Comparison of ENCODE assay signal across 8 cellular contexts in the genomic region with DNA sequence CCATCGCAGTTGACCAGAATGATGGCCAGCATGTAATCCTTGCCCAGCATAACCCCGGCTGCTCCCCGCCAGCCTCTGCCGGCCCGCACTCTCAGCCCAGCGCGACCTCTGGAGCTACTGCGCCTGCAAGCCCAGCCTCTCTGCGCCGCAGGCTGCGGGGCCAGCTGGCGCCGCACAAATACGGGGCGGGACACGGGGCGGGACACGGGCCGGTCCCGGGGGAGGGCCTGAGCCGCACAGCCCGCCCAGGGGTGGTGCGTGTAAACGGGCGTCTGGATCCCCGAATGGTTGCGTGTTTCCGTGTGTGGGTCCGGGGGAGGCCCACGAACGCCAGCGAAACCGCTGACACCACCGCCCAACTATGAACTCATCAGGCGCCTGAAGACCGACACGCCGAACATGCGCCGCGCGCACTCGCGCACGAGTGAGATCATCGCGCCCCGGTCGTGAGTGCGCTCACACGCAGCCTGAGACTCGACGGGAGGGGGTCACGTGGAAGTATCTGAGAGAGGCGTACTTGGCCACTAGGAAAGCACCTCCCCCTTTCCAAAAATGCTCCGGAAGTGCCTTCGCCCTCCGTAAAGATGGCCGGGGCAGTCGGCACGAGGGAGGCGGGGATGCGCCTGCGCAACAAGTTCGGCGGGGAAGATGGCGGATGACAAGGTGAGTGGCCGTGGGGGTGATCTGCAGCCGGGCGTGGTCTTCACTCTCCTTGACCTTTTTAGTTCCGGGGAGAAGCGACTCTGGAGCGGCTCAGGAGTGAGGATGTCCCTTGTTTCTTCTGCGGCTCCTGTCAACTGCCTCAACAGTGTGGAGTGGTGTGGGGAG. TPM values are rescaled to one million over a fixed set of nuclear protein-coding genes. Genes with fewer than 3 reads are reported as not detected.
DNase-seq lines count a peak whose midpoint lies in the region; ATAC-seq and TF ChIP-seq lines count a peak whose summit lies in the region.

Gene APBB3, minus strand, starts transcription at position 403 of the 828 bp plus-strand sequence. Its CDS starts 353 bp downstream, at position 50.
Gene SLC35A4, plus strand, starts transcription at position 633 of the 828 bp plus-strand sequence. CDS start 2,342 bp downstream, outside the sequence.

- intact Hi-C loops in Panc1 (cut with micrococcal nuclease; ENCODE audit: unreplicated experiment), result loop anchor here (5.0 kb wide), 1 partner anchor 73 kb away; the partner anchor contains the start of gene TMCO6

- peak within 1 kb of the TSS; percentile 99 for H3K27ac ChIP-seq in Panc1 (ENCODE audit: low read length)
- peak within 1 kb of the TSS; percentile 92 to 94 for H3K27ac ChIP-seq in esophagus (ENCODE audit: low read depth in 2 of 2, low read length in 1 of 2)

- no TSS peak for BruUV-seq in Panc1 (replicated peaks; lab: Mats Ljungman, UMichigan)

- peak; percentile 81 for DNase-seq in DMS153 (lab: John Stamatoyannopoulos, UW)
- peak; percentile 56 for DNase-seq in KG1 (lab: John Stamatoyannopoulos, UW)
- peak; percentile 94 for DNase-seq in Panc1 (ENCODE audit: low read depth, low spot score)
- DNase-seq in activated T-cell treated with anti-CD3 and anti-CD28 coated beads, Interleukin-2, amount 50 U/mL, for 4 hours, result peak; percentile 93
- peak; percentile 90 for DNase-seq in stimulated activated CD8-positive, alpha-beta memory T cell treated with anti-CD3 and anti-CD28 coated beads, Interleukin-7, amount 100 ng/mL, for 1 hour (ENCODE audit: low read depth in 2 of 2)

- H3K4me1 ChIP-seq in Panc1 (ENCODE audit: control insufficient read depth, insufficient read depth, low read length), result peaks cover 22% of the 10 kb centered on the region
- peaks cover 4 to 20% of the 10 kb centered on the region in 2 donors for H3K4me1 ChIP-seq in esophagus (ENCODE audit: control insufficient read depth in 2 of 2, insufficient read depth in 2 of 2, low read length in 1 of 2)
- H3K4me1 ChIP-seq in mucosa of stomach (ENCODE audit: control insufficient read depth, insufficient read depth, low read length), result peaks cover 21% of the 10 kb centered on the region

- peaks cover 9% of the 10 kb centered on the region for H3K36me3 ChIP-seq in Panc1 (ENCODE audit: control insufficient read depth, insufficient read depth, low read length)
- H3K36me3 ChIP-seq in esophagus (ENCODE audit: control insufficient read depth in 2 of 2, insufficient read depth in 2 of 2, low read length in 1 of 2), result peaks cover 22 to 33% of the 10 kb centered on the region in 2 donors
- H3K36me3 ChIP-seq in mucosa of stomach (ENCODE audit: control insufficient read depth, insufficient read depth, low read length), result no peaks in the 10 kb centered on the region

- CTCF ChIA-PET in Panc1 (lab: Charles Lee), result interaction anchor here (0.6 kb wide), 3 partner anchors 10 to 146 kb away, joined by 3 to 5 read pairs (median 3); no protein-coding TSS in a partner anchor

- H3K9me3 Mint-ChIP-seq in activated T-cell treated with anti-CD3 and anti-CD28 coated beads, Interleukin-2, amount 50 U/mL, for 4 hours, result no peaks in the 10 kb centered on the region

- peaks cover 25% of the 10 kb centered on the region for H3K36me3 Mint-ChIP-seq in activated T-cell treated with anti-CD3 and anti-CD28 coated beads, Interleukin-2, amount 50 U/mL, for 4 hours (ENCODE audit: insufficient read depth)

- no peaks in the 10 kb centered on the region for H3K27me3 ChIP-seq in Panc1 (ENCODE audit: control insufficient read depth, insufficient read depth, low read length)
- no peaks in the 10 kb centered on the region for H3K27me3 ChIP-seq in esophagus (ENCODE audit: control insufficient read depth in 1 of 2, insufficient read depth in 2 of 2, low read length in 2 of 2)
- H3K27me3 ChIP-seq in mucosa of stomach (ENCODE audit: control insufficient read depth, insufficient read depth, low read length), result no peaks in the 10 kb centered on the region

- H3K4me3 ChIP-seq in Panc1 (ENCODE audit: low read depth in 2 of 2, low read length in 2 of 2), result peak within 1 kb of the TSS; percentile 89 to 98
- peak within 1 kb of the TSS; percentile 73 to 78 for H3K4me3 ChIP-seq in esophagus (ENCODE audit: low read depth in 1 of 2, low read length in 2 of 2)
- H3K4me3 ChIP-seq in mucosa of stomach (ENCODE audit: low read length), result peak within 1 kb of the TSS; percentile 28

- H3K9ac ChIP-seq in mucosa of stomach (ENCODE audit: low read length), result peak within 1 kb of the TSS; percentile 69

- in situ Hi-C loops in Panc1 (cut with HindIII; ENCODE audit: low pct_unique_long_range_greater_than_20kb, low sequenced_read_pairs), result no loop called here

- POLR2A ChIA-PET in Panc1 (lab: Charles Lee), result interaction anchor here (0.6 kb wide), 3 partner anchors 11 to 157 kb away, joined by 4 to 5 read pairs (median 4); no protein-coding TSS in a partner anchor

- peaks cover 52% of the 10 kb centered on the region for H3K4me1 Mint-ChIP-seq in activated T-cell treated with anti-CD3 and anti-CD28 coated beads, Interleukin-2, amount 50 U/mL, for 4 hours (ENCODE audit: low read depth)

- ATAC-seq in GM21619 (IDR thresholded peaks at IDR 0.05; ENCODE audit: unreplicated experiment) (peak; percentile 86), Panc1 (peak; percentile 94)
- ATAC-seq in activated T-cell treated with anti-CD3 and anti-CD28 coated beads, Interleukin-2, amount 50 U/mL, for 4 hours, result peak; percentile 88 to 90

- WGBS in esophagus, 2 donors, result 0 to 1% methylated on average over 74 of the region's 74 CpGs

- no peaks in the 10 kb centered on the region for H3K9me3 ChIP-seq in Panc1 (ENCODE audit: control insufficient read depth, insufficient read depth, low read depth, low read length)
- H3K9me3 ChIP-seq in esophagus (ENCODE audit: control insufficient read depth in 2 of 2, insufficient read depth in 1 of 2, low read depth in 1 of 2, low read length in 1 of 2), result no peaks in the 10 kb centered on the region
- no peaks in the 10 kb centered on the region for H3K9me3 ChIP-seq in mucosa of stomach (ENCODE audit: control insufficient read depth, low read length)

- no peaks in the 10 kb centered on the region for H3K27me3 Mint-ChIP-seq in activated T-cell treated with anti-CD3 and anti-CD28 coated beads, Interleukin-2, amount 50 U/mL, for 4 hours (ENCODE audit: low read depth)

- peak within 1 kb of the TSS; percentile 97 for H3K4me3 Mint-ChIP-seq in activated T-cell treated with anti-CD3 and anti-CD28 coated beads, Interleukin-2, amount 50 U/mL, for 4 hours

- no peak for TF ChIP-seq CTCF in Panc1 (IDR thresholded peaks at IDR 0.05)

RNA-seq across cellular contexts. Expression of gene APBB3, which starts in this region (rescaled TPM):
- 28.6 TPM for total RNA-seq in Panc1 (2021; ENCODE audit: unreplicated experiment)
- polyA plus RNA-seq in Panc1 (2012; ENCODE audit: insufficient read length), result 23.2 TPM
- total RNA-seq in activated T-cell treated with anti-CD3 and anti-CD28 coated beads, Interleukin-2, amount 50 U/mL, for 4 hours, result 10 to 100 TPM in 1 of 3 donors, 1 to 10 TPM in 2; 8.0 to 10.4 (median 9.2) TPM
- 10 to 100 TPM; 10.9 to 20.7 TPM for polyA plus RNA-seq in esophagus

RNA-seq across cellular contexts. Expression of gene SLC35A4, which starts in this region (rescaled TPM):
- total RNA-seq in Panc1 (2021; ENCODE audit: unreplicated experiment), result 96.7 TPM
- 96.7 TPM for polyA plus RNA-seq in Panc1 (2012; ENCODE audit: insufficient read length)
- total RNA-seq in activated T-cell treated with anti-CD3 and anti-CD28 coated beads, Interleukin-2, amount 50 U/mL, for 4 hours, result 100 to 1,000 TPM; 149 to 163 (median 155) TPM
- 10 to 100 TPM; 26.2 to 42.3 TPM for polyA plus RNA-seq in esophagus

Comparison
In these comparisons a context has a peak if more than half of its experiments do, and no peak if none do; other contexts are left out.
1. Peak in every context shown above with its lines: DNase-seq, ATAC-seq, H3K4me3 ChIP-seq and H3K27ac ChIP-seq.
2. H3K4me3 ChIP-seq: peak in every context shown above with its lines; median percentile 94 in Panc1; 76 in esophagus; 28 in mucosa of stomach.